15 cellular contexts compared by ENCODE assay signal in genomic region chr7:91080351-91080750, GRCh38.
A peak's percentile ranks its signal among the peaks of the same experiment; 100 is the strongest.
DNase-seq lines count a peak whose midpoint lies in the region; TF ChIP-seq lines count a peak whose summit lies in the region.
"Had no signal": no experiment of that assay in that cellular context is flagged by ENCODE, and none has a peak within 500 bp of the region (broad histone marks: within the 10 kb centered on the region; RNA-seq: fewer than 3 reads in every experiment).

No MANE protein-coding gene starts in this region.

- no peak overlapping the region for H2AFZ ChIP-seq in smooth muscle cell (ENCODE audit: low read depth)

- H3K36me3 Mint-ChIP-seq in glutamatergic neuron (ENCODE audit: unreplicated experiment) (no peaks in the 10 kb centered on the region), mesothelial cell of epicardium (no peaks in the 10 kb centered on the region)
- H3K36me3 Mint-ChIP-seq: CD4-positive, alpha-beta memory T cell had no signal

- H3K4me3 ChIP-seq in smooth muscle cell: no peak overlapping the region
- H3K4me3 ChIP-seq: HAP-1 had no signal

- no peak for TF ChIP-seq CTCF in glutamatergic neuron (IDR thresholded peaks at IDR 0.05; ENCODE audit: partially characterized antibody, unreplicated experiment)
- TF ChIP-seq CTCF in smooth muscle cell (IDR thresholded peaks at IDR 0.05; ENCODE audit: borderline replicate concordance, insufficient read depth, poor library complexity, severe bottlenecking): no peak
- no peak for TF ChIP-seq CTCF in mesothelial cell of epicardium (IDR thresholded peaks at IDR 0.05; ENCODE audit: unreplicated experiment)

- peaks cover 6% of the 10 kb centered on the region for H3K4me1 ChIP-seq in smooth muscle cell (ENCODE audit: low read depth)

- H3K27ac ChIP-seq in smooth muscle cell (ENCODE audit: low read depth): no peak overlapping the region
- H3K27ac ChIP-seq: 22Rv1, C4-2B had no signal

- peak overlapping the region; percentile 69 for H3K4me2 ChIP-seq in smooth muscle cell

- peaks cover 10% of the 10 kb centered on the region for H3K4me1 Mint-ChIP-seq in glutamatergic neuron (ENCODE audit: low read depth, unreplicated experiment)
- H3K4me1 Mint-ChIP-seq in mesothelial cell of epicardium: peaks cover 4% of the 10 kb centered on the region

- H3K9me3 Mint-ChIP-seq in glutamatergic neuron (ENCODE audit: unreplicated experiment) (peaks cover 2% of the 10 kb centered on the region), mesothelial cell of epicardium (peaks cover 10% of the 10 kb centered on the region)

- DNase-seq in NCI-H2107 treated with DMSO at 0.1 percent for 48 hours (lab: John Stamatoyannopoulos, UW; ENCODE audit: unreplicated experiment): peak; percentile 20
- no peak for DNase-seq in NCI-H2107 (lab: John Stamatoyannopoulos, UW)
- peak; percentile 14 for DNase-seq in NCI-H526 treated with DMSO at 0.1 percent for 48 hours (lab: John Stamatoyannopoulos, UW)
- DNase-seq in glutamatergic neuron: peak; percentile 59
- DNase-seq in smooth muscle cell (lab: John Stamatoyannopoulos, UW; ENCODE audit: unreplicated experiment): no peak
- DNase-seq in SIG-M5 (lab: John Stamatoyannopoulos, UW): no peak
- DNase-seq in mesothelial cell of epicardium (ENCODE audit: low spot score in 2 of 2, unreplicated experiment in 2 of 2): no peak
- no peak for DNase-seq in activated CD4-positive, alpha-beta T cell treated with anti-CD3 and anti-CD28 coated beads for 48 hours
- DNase-seq: CD4-positive, alpha-beta memory T cell; DMS79 treated with DMSO at 0.1 percent for 48 hours; EL; IMR-90 had no signal

- H3K27me3 Mint-ChIP-seq in glutamatergic neuron (ENCODE audit: unreplicated experiment): peaks cover 3% of the 10 kb centered on the region
- H3K27me3 Mint-ChIP-seq in mesothelial cell of epicardium (ENCODE audit: low read depth): no peaks in the 10 kb centered on the region
- H3K27me3 Mint-ChIP-seq: CD4-positive, alpha-beta memory T cell had no signal

- H3K36me3 ChIP-seq in smooth muscle cell (ENCODE audit: low read depth): no peaks in the 10 kb centered on the region
- H3K36me3 ChIP-seq: HAP-1 had no signal

- H3K9me3 ChIP-seq in smooth muscle cell (replicated peaks; ENCODE audit: low read depth): no peaks in the 10 kb centered on the region
- H3K9me3 ChIP-seq: HAP-1 had no signal

- H3K4me3 Mint-ChIP-seq in glutamatergic neuron (ENCODE audit: unreplicated experiment) (peak overlapping the region; percentile 16), mesothelial cell of epicardium (no peak overlapping the region)
- H3K4me3 Mint-ChIP-seq: CD4-positive, alpha-beta memory T cell had no signal

- H3K27ac Mint-ChIP-seq in glutamatergic neuron (ENCODE audit: unreplicated experiment): no peak overlapping the region
- H3K27ac Mint-ChIP-seq in mesothelial cell of epicardium: no peak overlapping the region
- H3K27ac Mint-ChIP-seq: CD4-positive, alpha-beta memory T cell had no signal

- H4K20me1 ChIP-seq in smooth muscle cell (ENCODE audit: low read depth): no peaks in the 10 kb centered on the region

- no peaks in the 10 kb centered on the region for H3K79me2 ChIP-seq in smooth muscle cell (ENCODE audit: low read depth)

- H3K27me3 ChIP-seq in smooth muscle cell (ENCODE audit: low read depth): no peaks in the 10 kb centered on the region

- 93% methylated on average over 3 of the region's 3 CpGs for WGBS in smooth muscle cell (ENCODE audit: low lambda C conversion rate)

- no peaks in the 10 kb centered on the region for H3F3A ChIP-seq in smooth muscle cell (ENCODE audit: low read depth)

- no peak overlapping the region for H3K9ac ChIP-seq in smooth muscle cell (ENCODE audit: low read depth)

Comparison
In these comparisons a context has a peak if more than half of its experiments do, and no peak if none do; other contexts are left out.
1. DNase-seq: peak in NCI-H2107 treated with DMSO at 0.1 percent for 48 hours (single experiment), NCI-H526 treated with DMSO at 0.1 percent for 48 hours (single experiment) and glutamatergic neuron (single experiment); none in NCI-H2107 (single experiment), smooth muscle cell (single experiment), SIG-M5 (single experiment), mesothelial cell of epicardium (0 of 2) and activated CD4-positive, alpha-beta T cell treated with anti-CD3 and anti-CD28 coated beads for 48 hours (single experiment).